ENCODE assay signal across 14 cellular contexts in the genomic region with DNA sequence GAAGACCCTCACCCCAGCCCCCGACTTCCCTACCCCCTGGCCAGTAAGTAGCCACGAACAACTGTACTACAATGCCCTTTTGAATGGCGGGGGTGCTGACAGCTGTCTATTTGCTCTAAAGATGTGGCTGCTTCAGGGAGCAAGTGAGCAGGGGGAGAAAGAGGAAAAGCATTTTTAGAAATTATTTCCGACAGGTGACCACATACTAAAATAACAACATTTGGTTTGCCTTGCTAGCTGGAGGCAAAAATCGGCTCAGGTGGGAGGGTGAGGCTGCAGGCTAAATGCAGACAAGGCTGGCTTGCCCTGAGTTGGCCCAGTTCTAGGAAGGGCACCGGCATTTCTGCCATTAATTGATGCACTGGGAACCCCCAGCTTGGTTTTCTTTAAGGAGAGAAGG.
"Had no signal": no experiment of that assay in that cellular context is flagged by ENCODE, and none has a peak within 500 bp of the region (broad histone marks: within the 10 kb centered on the region; RNA-seq: fewer than 3 reads in every experiment).

No MANE protein-coding gene starts in this region.

- ATAC-seq: gastrocnemius medialis; naive thymus-derived CD4-positive, alpha-beta T cell; pancreas had no signal

- H3K9me3 ChIP-seq: gastrocnemius medialis, pancreas, tibial artery, uterus had no signal

- H3K27ac ChIP-seq: gastrocnemius medialis, pancreas, tibial artery, uterus had no signal

- H3K27me3 ChIP-seq: gastrocnemius medialis, pancreas, tibial artery, uterus had no signal

- H3K36me3 Mint-ChIP-seq: naive thymus-derived CD4-positive, alpha-beta T cell had no signal

- H3K4me1 ChIP-seq: gastrocnemius medialis, uterus had no signal

- DNase-seq: activated CD4-positive, alpha-beta T cell treated with anti-CD3 and anti-CD28 coated beads for 1 hour; activated CD4-positive, alpha-beta T cell treated with anti-CD3 and anti-CD28 coated beads, Interleukin-2, amount 50 U/mL, for 4 hours; activated naive CD4-positive, alpha-beta T cell treated with anti-CD3 and anti-CD28 coated beads, Interleukin-2, amount 50 U/mL, for 16 hours; activated T-cell treated with anti-CD3 and anti-CD28 coated beads for 4 hours; erythroblast; gastrocnemius medialis; islet precursor cell; mammary epithelial cell; naive thymus-derived CD4-positive, alpha-beta T cell; pancreas; stimulated activated naive CD4-positive, alpha-beta T cell; tibial artery; uterus had no signal

- H3K9me3 Mint-ChIP-seq: naive thymus-derived CD4-positive, alpha-beta T cell had no signal

- H3K36me3 ChIP-seq: gastrocnemius medialis, pancreas, tibial artery, uterus had no signal

- H3K4me3 Mint-ChIP-seq: naive thymus-derived CD4-positive, alpha-beta T cell had no signal

- H3K4me3 ChIP-seq: gastrocnemius medialis, pancreas, tibial artery, uterus had no signal

- FAIRE-seq: colon, pancreas had no signal

- H3K27me3 Mint-ChIP-seq: naive thymus-derived CD4-positive, alpha-beta T cell had no signal
